ENCODE assay signal across 11 cellular contexts in genomic region chr12:94488449-94488848, GRCh38. TPM values are rescaled to one million over a fixed set of nuclear protein-coding genes. Genes with fewer than 3 reads are reported as not detected.
DNase-seq lines count a peak whose midpoint lies in the region; ATAC-seq and TF ChIP-seq lines count a peak whose summit lies in the region.
"Had no signal": no experiment of that assay in that cellular context is flagged by ENCODE, and none has a peak within 500 bp of the region (broad histone marks: within the 10 kb centered on the region; RNA-seq: fewer than 3 reads in every experiment).

No MANE protein-coding gene starts in this region.

- H3K9me3 ChIP-seq in mucosa of descending colon = no peaks in the 10 kb centered on the region

- intact Hi-C loops in mucosa of descending colon (cut with DNase I, micrococcal nuclease) = no loop called here
- intact Hi-C loops in left cardiac atrium (cut with DNase I) = no loop called here

- H3K36me3 ChIP-seq in mucosa of descending colon (ENCODE audit: low read depth) = no peaks in the 10 kb centered on the region

- ATAC-seq in GM19035 (IDR thresholded peaks at IDR 0.05; ENCODE audit: unreplicated experiment) (peak; percentile 96), HG02642 (IDR thresholded peaks at IDR 0.05; ENCODE audit: poor library complexity, unreplicated experiment) (peak; percentile 89), HG03575 (IDR thresholded peaks at IDR 0.05; ENCODE audit: extremely low read depth, insufficient number of reproducible peaks, low FRiP score, unreplicated experiment) (peak; percentile 75), mucosa of descending colon (peak; percentile 23), left cardiac atrium (no peak)

- TF ChIP-seq CTCF in mucosa of descending colon (IDR thresholded peaks at IDR 0.05) = no peak

- DNase-seq in mucosa of descending colon (peak in 1 of 3 donors; percentile 5), left cardiac atrium (no peak), NCI-H774 (lab: John Stamatoyannopoulos, UW) (no peak), SW480 (ENCODE audit: low spot score) (no peak), cortex of kidney (lab: John Stamatoyannopoulos, UW) (no peak)
- DNase-seq: activated T-cell treated with anti-CD3 and anti-CD28 coated beads, Interleukin-2, amount 50 U/mL, for 1 hour; immature natural killer cell; KG1 had no signal

- H3K4me3 ChIP-seq in mucosa of descending colon = no peak overlapping the region

- no peaks in the 10 kb centered on the region for H3K4me1 ChIP-seq in mucosa of descending colon (ENCODE audit: low read depth)

RNA-seq across cellular contexts. Expression of gene CEP83, which starts 28.8 kb away (rescaled TPM):
- 10 to 100 TPM; 11.7 to 14.4 (median 14.3) TPM for total RNA-seq in mucosa of descending colon
- total RNA-seq in left cardiac atrium = 10 to 100 TPM; 11.6 to 12.0 TPM

Comparison
In these comparisons a context has a peak if more than half of its experiments do, and no peak if none do; other contexts are left out.
1. ATAC-seq: peak in GM19035 (single experiment), HG02642 (single experiment), HG03575 (single experiment) and mucosa of descending colon (single experiment); none in left cardiac atrium (0 of 2).